ENCODE assay signal across 10 cellular contexts in the genomic region with DNA sequence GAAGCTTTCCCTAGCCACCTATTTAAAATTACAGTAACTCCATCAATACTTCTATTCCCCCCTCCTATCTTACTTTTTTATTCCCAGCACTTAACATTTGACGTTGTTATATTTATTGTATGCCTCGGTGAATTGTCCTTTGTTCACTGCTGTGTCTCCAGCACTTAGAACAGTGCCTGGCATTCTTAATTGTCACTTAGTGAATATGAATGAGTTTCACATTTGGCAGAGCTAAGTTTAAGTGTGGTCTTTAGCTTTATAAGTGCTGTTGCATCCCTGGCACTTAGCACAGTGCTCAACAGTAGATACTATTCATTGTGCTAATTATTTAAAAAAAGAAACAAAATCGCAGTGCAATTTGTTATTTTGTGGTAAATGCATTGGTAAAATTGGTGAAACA.
DNase-seq lines count a peak whose midpoint lies in the region; ATAC-seq, FAIRE-seq and TF ChIP-seq lines count a peak whose summit lies in the region.
"Had no signal": no experiment of that assay in that cellular context is flagged by ENCODE, and none has a peak within 500 bp of the region (broad histone marks: within the 10 kb centered on the region; RNA-seq: fewer than 3 reads in every experiment).

No MANE protein-coding gene starts in this region.

- peak overlapping the region; percentile 92 for H3K27ac Mint-ChIP-seq in activated CD4-positive, alpha-beta T cell treated with anti-CD3 and anti-CD28 coated beads, Interleukin-2, amount 10 ng/mL, durations not matched to agents 7 days and 5 days

- no peaks in the 10 kb centered on the region for H3K9me1 ChIP-seq in endothelial cell of umbilical vein (replicated peaks; ENCODE audit: control insufficient read depth, extremely low read depth, insufficient read depth, low read length)

- TF ChIP-seq POLR2A in endothelial cell of umbilical vein (IDR thresholded peaks at IDR 0.05; ENCODE audit: low read depth, low read length) = no peak

- DNase-seq in activated CD4-positive, alpha-beta T cell treated with anti-CD3 and anti-CD28 coated beads, Interleukin-2, amount 10 ng/mL, durations not matched to agents 7 days and 5 days = no peak
- DNase-seq in activated CD4-positive, alpha-beta T cell treated with anti-CD3 and anti-CD28 coated beads, Interleukin-2, amount 50 U/mL, for 4 hours = no peak
- DNase-seq in PC-3 (no peak), endothelial cell of umbilical vein (ENCODE audit: low read depth, low spot score) (no peak), smooth muscle cell (lab: John Stamatoyannopoulos, UW; ENCODE audit: unreplicated experiment) (no peak), sciatic nerve (ENCODE audit: low spot score) (no peak)
- DNase-seq: H7, NCI-H1417 had no signal

- peaks cover 46% of the 10 kb centered on the region for H3K36me3 Mint-ChIP-seq in activated CD4-positive, alpha-beta T cell treated with anti-CD3 and anti-CD28 coated beads, Interleukin-2, amount 10 ng/mL, durations not matched to agents 7 days and 5 days (ENCODE audit: low read depth)

- H3K4me3 Mint-ChIP-seq in activated CD4-positive, alpha-beta T cell treated with anti-CD3 and anti-CD28 coated beads, Interleukin-2, amount 10 ng/mL, durations not matched to agents 7 days and 5 days = peak overlapping the region; percentile 92

- dilution Hi-C loops in endothelial cell of umbilical vein (cut with MboI; ENCODE audit: extremely low pct_ligation_motif_present, low sequenced_read_pairs) = no loop called here

- CTCF ChIA-PET in activated CD4-positive, alpha-beta T cell treated with anti-CD3 and anti-CD28 coated beads, Interleukin-2, amount 10 ng/mL, durations not matched to agents 7 days and 5 days (lab: Charles Lee) = interaction anchor here (1.4 kb wide), 1 partner anchor 27 kb away, joined by 3 read pairs; no protein-coding TSS in a partner anchor
- CTCF ChIA-PET in PC-3 (lab: Charles Lee) (no interaction called here), endothelial cell of umbilical vein (lab: Charles Lee) (interaction anchor here (1.5 kb wide), 1 partner anchor 24 kb away, joined by 6 read pairs; no protein-coding TSS in a partner anchor)

- POLR2A ChIA-PET in activated CD4-positive, alpha-beta T cell treated with anti-CD3 and anti-CD28 coated beads, Interleukin-2, amount 10 ng/mL, durations not matched to agents 7 days and 5 days (lab: Charles Lee) = no interaction called here
- POLR2A ChIA-PET in PC-3 (lab: Charles Lee; ENCODE audit: unreplicated experiment) = no interaction called here
- POLR2A ChIA-PET in endothelial cell of umbilical vein (lab: Charles Lee) = no interaction called here

- H3K9me2 ChIP-seq in PC-3 (replicated peaks; ENCODE audit: low read length) = no peaks in the 10 kb centered on the region

- H4K20me1 ChIP-seq in PC-3 (ENCODE audit: low read length) (no peaks in the 10 kb centered on the region), endothelial cell of umbilical vein (replicated peaks; ENCODE audit: control insufficient read depth, extremely low read depth, insufficient read depth, low read length) (no peaks in the 10 kb centered on the region), smooth muscle cell (ENCODE audit: low read depth) (no peaks in the 10 kb centered on the region)

- peaks cover 42% of the 10 kb centered on the region for H3K4me1 Mint-ChIP-seq in activated CD4-positive, alpha-beta T cell treated with anti-CD3 and anti-CD28 coated beads, Interleukin-2, amount 10 ng/mL, durations not matched to agents 7 days and 5 days

- H3K9me3 ChIP-seq in PC-3 (ENCODE audit: low read length) (no peaks in the 10 kb centered on the region), endothelial cell of umbilical vein (replicated peaks; ENCODE audit: control insufficient read depth, insufficient read depth, low read length) (no peaks in the 10 kb centered on the region), smooth muscle cell (replicated peaks; ENCODE audit: low read depth) (no peaks in the 10 kb centered on the region)

- H3K36me3 ChIP-seq in PC-3 (ENCODE audit: low read depth, low read length) (peaks cover 6% of the 10 kb centered on the region; the same call in 1 of the 2 replicates), endothelial cell of umbilical vein (ENCODE audit: control insufficient read depth in 2 of 2, extremely low read depth in 1 of 2, insufficient read depth in 2 of 2, low read length in 2 of 2) (peaks cover 7 to 15% of the 10 kb centered on the region in 2 experiments), smooth muscle cell (ENCODE audit: low read depth) (peaks cover 29% of the 10 kb centered on the region)

- H3K27me3 Mint-ChIP-seq in activated CD4-positive, alpha-beta T cell treated with anti-CD3 and anti-CD28 coated beads, Interleukin-2, amount 10 ng/mL, durations not matched to agents 7 days and 5 days = no peaks in the 10 kb centered on the region

- H2AFZ ChIP-seq in PC-3 (ENCODE audit: low read length) (no peak overlapping the region), endothelial cell of umbilical vein (ENCODE audit: low read depth, low read length) (no peak overlapping the region), smooth muscle cell (ENCODE audit: low read depth) (no peak overlapping the region)

- TF ChIP-seq CTCF in PC-3 (conservative IDR thresholded peaks at IDR 0.05; ENCODE audit: low read depth, low read length) (no peak), endothelial cell of umbilical vein (IDR thresholded peaks at IDR 0.05; ENCODE audit: extremely low read depth in 1 of 2, insufficient read depth in 1 of 2, low read depth in 1 of 2, low read length in 2 of 2) (no peak), smooth muscle cell (IDR thresholded peaks at IDR 0.05; ENCODE audit: borderline replicate concordance, insufficient read depth, poor library complexity, severe bottlenecking) (no peak)

- H3K4me2 ChIP-seq in PC-3 (ENCODE audit: low read length) (peak overlapping the region; percentile 92), endothelial cell of umbilical vein (ENCODE audit: insufficient read depth, low read length) (peak overlapping the region; percentile 95), smooth muscle cell (peak overlapping the region; percentile 100)

- H3K79me2 ChIP-seq in PC-3 (ENCODE audit: low read length) (peaks cover 24% of the 10 kb centered on the region), endothelial cell of umbilical vein (ENCODE audit: control insufficient read depth, insufficient read depth, low read length) (peaks cover 20% of the 10 kb centered on the region), smooth muscle cell (ENCODE audit: low read depth) (peaks cover 22% of the 10 kb centered on the region)

- H3K27me3 ChIP-seq in PC-3 (ENCODE audit: low read length) (no peaks in the 10 kb centered on the region), endothelial cell of umbilical vein (ENCODE audit: control insufficient read depth in 2 of 2, insufficient read depth in 2 of 2, low read length in 2 of 2) (no peaks in the 10 kb centered on the region), smooth muscle cell (ENCODE audit: low read depth) (no peaks in the 10 kb centered on the region)

- no peak for ATAC-seq in PC-3
- no peak for ATAC-seq in GM21529 (IDR thresholded peaks at IDR 0.05; ENCODE audit: unreplicated experiment)
- ATAC-seq in GM21786 (IDR thresholded peaks at IDR 0.05; ENCODE audit: unreplicated experiment) = no peak
- ATAC-seq in sciatic nerve = no peak

- H3K9ac ChIP-seq in PC-3 (ENCODE audit: low read length) = no peak overlapping the region
- H3K9ac ChIP-seq in endothelial cell of umbilical vein (replicated peaks; ENCODE audit: extremely low read depth, insufficient read depth, low read length) = no peak overlapping the region
- H3K9ac ChIP-seq in smooth muscle cell (ENCODE audit: low read depth) = no peak overlapping the region

- no peaks in the 10 kb centered on the region for H3K9me3 Mint-ChIP-seq in activated CD4-positive, alpha-beta T cell treated with anti-CD3 and anti-CD28 coated beads, Interleukin-2, amount 10 ng/mL, durations not matched to agents 7 days and 5 days

- H3F3A ChIP-seq in PC-3 (ENCODE audit: low read length, unreplicated experiment) (no peaks in the 10 kb centered on the region), smooth muscle cell (ENCODE audit: low read depth) (no peaks in the 10 kb centered on the region)

- peak overlapping the region; percentile 84; the same call in 1 of the 2 replicates for H3K4me3 ChIP-seq in PC-3 (ENCODE audit: low read length)
- no peak overlapping the region for H3K4me3 ChIP-seq in endothelial cell of umbilical vein (replicated peaks in 1 of 3; ENCODE audit: insufficient read depth in 1 of 3, low read depth in 1 of 3, low read length in 3 of 3)
- H3K4me3 ChIP-seq in smooth muscle cell = no peak overlapping the region

- intact Hi-C loops in PC-3 (cut with micrococcal nuclease) (loop anchor here (5.0 kb wide), 1 partner anchor 392 kb away; a partner anchor contains a TSS), endothelial cell of umbilical vein (cut with micrococcal nuclease) (loop anchor here (5.0 to 10.0 kb wide), 4 partner anchors 389 to 732 kb away; a partner anchor contains a TSS), sciatic nerve (cut with DNase I) (no loop called here)

- 89% methylated on average over 3 of the region's 3 CpGs for WGBS in smooth muscle cell (ENCODE audit: low lambda C conversion rate)

- no peak for FAIRE-seq in endothelial cell of umbilical vein (lab: Jason Lieb, UNC)

- BruUV-seq in PC-3 (replicated peaks; lab: Mats Ljungman, UMichigan) (no TSS peak), endothelial cell of umbilical vein (replicated peaks; lab: Mats Ljungman, UMichigan) (no TSS peak)

- H3K4me1 ChIP-seq in PC-3 (ENCODE audit: insufficient read depth, low read length) = no peaks in the 10 kb centered on the region
- peaks cover 18% of the 10 kb centered on the region for H3K4me1 ChIP-seq in endothelial cell of umbilical vein (ENCODE audit: control insufficient read depth, extremely low read depth, insufficient read depth, low read length)
- H3K4me1 ChIP-seq in smooth muscle cell (ENCODE audit: low read depth) = peaks cover 6% of the 10 kb centered on the region

- no peak overlapping the region for H3K27ac ChIP-seq in PC-3 (ENCODE audit: low read length)
- no peak overlapping the region for H3K27ac ChIP-seq in endothelial cell of umbilical vein (ENCODE audit: insufficient read depth, low read depth, low read length)
- no peak overlapping the region for H3K27ac ChIP-seq in smooth muscle cell (ENCODE audit: low read depth)

TF ChIP-seq in endothelial cell of umbilical vein, 7 proteins besides CTCF, POLR2A, EP300 and RAD21 (continues in another document):
- TF ChIP-seq FOS (IDR thresholded peaks at IDR 0.05; ENCODE audit: borderline replicate concordance, insufficient read depth, low read length) (no peak), MYC (IDR thresholded peaks at IDR 0.05; ENCODE audit: low read depth, low read length) (no peak), POLR2AphosphoS5 (IDR thresholded peaks at IDR 0.05; ENCODE audit: insufficient read depth, low read depth, low read length) (no peak), GATA2 (IDR thresholded peaks at IDR 0.05; ENCODE audit: insufficient read depth, insufficient read length, low read depth, low read length) (no peak), JUN (IDR thresholded peaks at IDR 0.05; ENCODE audit: borderline replicate concordance, insufficient read depth, insufficient read length, low read depth) (no peak)
- TF ChIP-seq, protein P1, sequence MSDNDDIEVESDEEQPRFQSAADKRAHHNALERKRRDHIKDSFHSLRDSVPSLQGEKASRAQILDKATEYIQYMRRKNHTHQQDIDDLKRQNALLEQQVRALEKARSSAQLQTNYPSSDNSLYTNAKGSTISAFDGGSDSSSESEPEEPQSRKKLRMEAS (IDR thresholded peaks at IDR 0.05; ENCODE audit: insufficient read depth, insufficient read length) = no peak
